Comparison of ENCODE assay signal across 8 cellular contexts in genomic region chr5:103587185-103587748, GRCh38. TPM values are rescaled to one million over a fixed set of nuclear protein-coding genes. Genes with fewer than 3 reads are reported as not detected.
DNase-seq lines count a peak whose midpoint lies in the region; ATAC-seq, FAIRE-seq and TF ChIP-seq lines count a peak whose summit lies in the region.

No MANE protein-coding gene starts in this region.

- no peak for TF ChIP-seq EP300 in K562 (IDR thresholded peaks at IDR 0.05; ENCODE audit: low read length)

- TF ChIP-seq CTCF in K562 (IDR thresholded peaks at IDR 0.05 in 2 of 3, conservative IDR thresholded peaks at IDR 0.05 in 1 of 3; ENCODE audit: insufficient read depth in 2 of 3, low read depth in 1 of 3, low read length in 3 of 3) = peak in 2 of 3 experiments; percentile 40 to 61; a peak in 3 of 6 replicates

- peak; percentile 19 for DNase-seq in GM04504 (ENCODE audit: low read depth)
- DNase-seq in NCI-H146 treated with DMSO at 0.1 percent for 48 hours (lab: John Stamatoyannopoulos, UW; ENCODE audit: unreplicated experiment) = peak; percentile 14
- DNase-seq in K562 (ENCODE audit: extremely low read depth in 1 of 4, low spot score in 3 of 4) = peak in 1 of 4 experiments; percentile 28
- peak; percentile 39 for DNase-seq in mesendoderm
- no peak for DNase-seq in naive thymus-derived CD4-positive, alpha-beta T cell
- no peak for DNase-seq in sciatic nerve (ENCODE audit: low spot score)

- ATAC-seq in K562 (peak; percentile 84), HG02623 (IDR thresholded peaks at IDR 0.05; ENCODE audit: unreplicated experiment) (no peak), GM21423 (IDR thresholded peaks at IDR 0.05; ENCODE audit: unreplicated experiment) (no peak), sciatic nerve (no peak)
- ATAC-seq in naive thymus-derived CD4-positive, alpha-beta T cell = no peak

- H2BK5ac ChIP-seq in mesendoderm (ENCODE audit: low read length) = no peak overlapping the region

- no peak overlapping the region for H3K18ac ChIP-seq in mesendoderm (ENCODE audit: low read length)

- no peak overlapping the region for H4K5ac ChIP-seq in mesendoderm (ENCODE audit: low read length)

- no peak overlapping the region for H3K23ac ChIP-seq in mesendoderm (ENCODE audit: low read length)

- intact Hi-C loops in K562 (cut with micrococcal nuclease) (loop anchor here (1.0 to 10.0 kb wide), 4 partner anchors 120 to 592 kb away; no protein-coding TSS in a partner anchor), sciatic nerve (cut with DNase I) (no loop called here)
- intact Hi-C loops in naive thymus-derived CD4-positive, alpha-beta T cell (cut with micrococcal nuclease) = no loop called here

- no peak overlapping the region for H3K27ac Mint-ChIP-seq in naive thymus-derived CD4-positive, alpha-beta T cell

- no peaks in the 10 kb centered on the region for H3K79me2 ChIP-seq in K562 (ENCODE audit: control insufficient read depth, insufficient read depth, low read length)
- H3K79me2 ChIP-seq in mesendoderm (ENCODE audit: control insufficient read depth, insufficient read depth, low read length) = no peaks in the 10 kb centered on the region

- H3K4me3 Mint-ChIP-seq in naive thymus-derived CD4-positive, alpha-beta T cell = no peak overlapping the region

- no peak overlapping the region for H2AFZ ChIP-seq in K562 (ENCODE audit: low read depth, low read length)

- H2BK15ac ChIP-seq in mesendoderm (replicated peaks; ENCODE audit: low read depth) = no peak overlapping the region

- no peaks in the 10 kb centered on the region for H3K36me3 ChIP-seq in K562 (ENCODE audit: control insufficient read depth, insufficient read depth, low read length)
- no peaks in the 10 kb centered on the region for H3K36me3 ChIP-seq in mesendoderm (ENCODE audit: control insufficient read depth, insufficient read depth, low read length)
- no peaks in the 10 kb centered on the region for H3K36me3 ChIP-seq in naive thymus-derived CD4-positive, alpha-beta T cell (ENCODE audit: control insufficient read depth in 2 of 3, insufficient read depth in 3 of 3, low read length in 3 of 3)

- H4K20me1 ChIP-seq in K562 (replicated peaks; ENCODE audit: control insufficient read depth, insufficient read depth, low read length) = no peaks in the 10 kb centered on the region

- in situ Hi-C loops in K562 (cut with MboI) = no loop called here

- peak; percentile 56 to 71 for TF ChIP-seq RAD21 in K562 (CRISPR knock-in tag; conservative IDR thresholded peaks at IDR 0.05 in 1 of 2, IDR thresholded peaks at IDR 0.05 in 1 of 2)

- H3K4ac ChIP-seq in mesendoderm (ENCODE audit: low read depth, low read length) = no peak overlapping the region

- H3K9me3 Mint-ChIP-seq in naive thymus-derived CD4-positive, alpha-beta T cell = no peaks in the 10 kb centered on the region

- no peak overlapping the region for H2BK120ac ChIP-seq in mesendoderm (ENCODE audit: low read depth, low read length)

- WGBS in K562 (ENCODE audit: insufficient coverage, low coverage, missing lambda C conversion rate) = 2% methylated on average over 2 of the region's 2 CpGs
- WGBS in mesendoderm (ENCODE audit: extremely low coverage, insufficient coverage, low lambda C conversion rate) = no CpG with 5 or more reads among the region's 2 CpGs

- H3K9me1 ChIP-seq in K562 (ENCODE audit: control insufficient read depth, insufficient read depth, low read length) = no peaks in the 10 kb centered on the region

- H3K9me3 ChIP-seq in K562 (replicated peaks; ENCODE audit: control insufficient read depth, insufficient read depth, low read depth, low read length) = no peaks in the 10 kb centered on the region
- H3K9me3 ChIP-seq in naive thymus-derived CD4-positive, alpha-beta T cell (ENCODE audit: control insufficient read depth in 2 of 3, low read length in 3 of 3) = no peaks in the 10 kb centered on the region

- H2AK5ac ChIP-seq in mesendoderm (ENCODE audit: low read length) = no peak overlapping the region

- no peaks in the 10 kb centered on the region for H3K79me1 ChIP-seq in mesendoderm (ENCODE audit: low read length)

- H3K4me1 ChIP-seq in K562 (replicated peaks in 1 of 2; ENCODE audit: control insufficient read depth in 2 of 2, insufficient read depth in 2 of 2, low read length in 2 of 2) (no peaks in the 10 kb centered on the region), mesendoderm (ENCODE audit: control insufficient read depth, low read depth, low read length) (no peaks in the 10 kb centered on the region)
- H3K4me1 ChIP-seq in naive thymus-derived CD4-positive, alpha-beta T cell (ENCODE audit: control insufficient read depth in 2 of 2, insufficient read depth in 2 of 2, low read length in 2 of 2) = no peaks in the 10 kb centered on the region

- FAIRE-seq in K562 (lab: Jason Lieb, UNC) = peak; percentile 65

- H3K27me3 Mint-ChIP-seq in naive thymus-derived CD4-positive, alpha-beta T cell = peaks cover 0 to 10% (median 0%) of the 10 kb centered on the region in 5 donors

- H3K9ac ChIP-seq in K562 (ENCODE audit: insufficient read depth in 1 of 2, low read depth in 2 of 2, low read length in 2 of 2) = no peak overlapping the region
- no peak overlapping the region for H3K9ac ChIP-seq in mesendoderm (ENCODE audit: low read length)

- H3K27ac ChIP-seq in K562 (ENCODE audit: extremely low read depth, low read depth, low read length) (no peak overlapping the region), mesendoderm (ENCODE audit: low read depth, low read length) (no peak overlapping the region)
- H3K27ac ChIP-seq in naive thymus-derived CD4-positive, alpha-beta T cell (ENCODE audit: low read depth, low read length) = no peak overlapping the region

- H3K4me2 ChIP-seq in K562 (ENCODE audit: insufficient read depth, low read length) = no peak overlapping the region
- no peak overlapping the region for H3K4me2 ChIP-seq in mesendoderm (ENCODE audit: low read length)

- no peaks in the 10 kb centered on the region for H3K36me3 Mint-ChIP-seq in naive thymus-derived CD4-positive, alpha-beta T cell

- H4K8ac ChIP-seq in mesendoderm (ENCODE audit: low read depth, low read length) = no peak overlapping the region

- CTCF ChIA-PET in K562 (lab: Yijun Ruan, JAX; ENCODE audit: low intra/inter-chr PET ratio) = no interaction called here
- CTCF ChIA-PET in naive thymus-derived CD4-positive, alpha-beta T cell (lab: Charles Lee) = no interaction called here

- no peaks in the 10 kb centered on the region for H3K4me1 Mint-ChIP-seq in naive thymus-derived CD4-positive, alpha-beta T cell

- no peak for TF ChIP-seq POLR2A in K562 (conservative IDR thresholded peaks at IDR 0.05)

- POLR2A ChIA-PET in K562 (lab: Yijun Ruan, JAX) = interaction anchor here (0.6 kb wide), 2 partner anchors 10 to 24 kb away, joined by 3 to 4 read pairs; no protein-coding TSS in a partner anchor
- POLR2A ChIA-PET in naive thymus-derived CD4-positive, alpha-beta T cell (lab: Charles Lee) = no interaction called here

- H3K27me3 ChIP-seq in K562 (ENCODE audit: control insufficient read depth in 2 of 2, insufficient read depth in 2 of 2, low read length in 2 of 2) = no peaks in the 10 kb centered on the region
- H3K27me3 ChIP-seq in mesendoderm (ENCODE audit: insufficient read depth, low read length, poor library complexity) = no peaks in the 10 kb centered on the region
- no peaks in the 10 kb centered on the region for H3K27me3 ChIP-seq in naive thymus-derived CD4-positive, alpha-beta T cell (ENCODE audit: control insufficient read depth in 2 of 2, insufficient read depth in 2 of 2, low read length in 2 of 2)

- H3K4me3 ChIP-seq in K562 (no peak overlapping the region), mesendoderm (ENCODE audit: low read length) (no peak overlapping the region)
- no peak overlapping the region for H3K4me3 ChIP-seq in naive thymus-derived CD4-positive, alpha-beta T cell (ENCODE audit: low read length)

- no peak overlapping the region for H3K56ac ChIP-seq in mesendoderm (ENCODE audit: low read length)

- no TSS peak for BruUV-seq in K562 (replicated peaks; lab: Mats Ljungman, UMichigan)

TF ChIP-seq in K562, 482 proteins besides CTCF, POLR2A, EP300 and RAD21 (continues in another document):
- TF ChIP-seq, protein P1, sequence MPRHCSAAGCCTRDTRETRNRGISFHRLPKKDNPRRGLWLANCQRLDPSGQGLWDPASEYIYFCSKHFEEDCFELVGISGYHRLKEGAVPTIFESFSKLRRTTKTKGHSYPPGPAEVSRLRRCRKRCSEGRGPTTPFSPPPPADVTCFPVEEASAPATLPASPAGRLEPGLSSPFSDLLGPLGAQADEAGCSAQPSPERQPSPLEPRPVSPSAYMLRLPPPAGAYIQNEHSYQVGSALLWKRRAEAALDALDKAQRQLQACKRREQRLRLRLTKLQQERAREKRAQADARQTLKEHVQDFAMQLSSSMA (CRISPR knock-in tag; IDR thresholded peaks at IDR 0.05) = no peak

RNA-seq across cellular contexts. Expression of gene NUDT12, which starts 24.7 kb away (rescaled TPM):
- 9.3 and 41.7 TPM in 2 replicates for total RNA-seq in K562 (2011; cell fraction: chromatin; rRNA removed; ENCODE audit: low replicate concordance)
- total RNA-seq in K562 (2011; cell fraction: nucleolus; rRNA removed) = 5.3 and 9.1 TPM in 2 replicates
- total RNA-seq in K562 (2011; cell fraction: nucleoplasm; rRNA removed) = 7.8 and 9.3 TPM in 2 replicates
- total RNA-seq in K562 (2014; rRNA removed) (9.7 and 10.9 TPM in 2 replicates), K562 (2014; rRNA removed; fragmentation: Illumina TruSeq; extraction: Trizol) (22.4 and 24.4 TPM in 2 replicates), K562 (2015; rRNA removed; fragmentation: Illumina TruSeq; extraction: Trizol) (16.8 and 18.1 TPM in 2 replicates), K562 (2021) (15.5 and 17.6 TPM in 2 replicates), sciatic nerve (23.2 TPM)
- polyA plus RNA-seq in K562 (2011; rRNA removed) (19.6 and 27.2 TPM in 2 replicates), K562 (2014; fragmentation: Illumina TruSeq; extraction: Trizol) (18.3 and 18.5 TPM in 2 replicates), K562 (2014; fragmentation: Nextera tagmentation; extraction: Ambion mirVana) (10 to 100 TPM; 21.0 to 21.5 TPM), K562 (2014; rRNA removed) (10.9 and 12.2 TPM in 2 replicates)
- polyA plus RNA-seq in K562 (2011; cell fraction: cytosol; rRNA removed) = 2.0 and 5.5 TPM in 2 replicates
- 14.0 and 25.7 TPM in 2 replicates for polyA plus RNA-seq in K562 (2011; cell fraction: nucleus; rRNA removed)
- 10.9 and 11.2 TPM in 2 replicates for polyA plus RNA-seq in K562 (2012)
- polyA minus RNA-seq in K562 (2011; rRNA and poly(A)+ RNA removed) = 17.7 and 19.5 TPM in 2 replicates
- polyA minus RNA-seq in K562 (2011; cell fraction: cytosol; rRNA and poly(A)+ RNA removed) = 4.6 and 7.7 TPM in 2 replicates
- polyA minus RNA-seq in K562 (2011; cell fraction: nucleus; rRNA and poly(A)+ RNA removed) = 11.0 and 17.7 TPM in 2 replicates
- 7.0 TPM for polyA plus RNA-seq in mesendoderm (2013, experiment 1 of 2)
- polyA plus RNA-seq in mesendoderm (2013, experiment 2 of 2) = 6.8 TPM
- 1 to 10 TPM in 4 of 5 experiments, under 1 TPM in 1; 0.75 to 4.7 (median 1.7) TPM for total RNA-seq in naive thymus-derived CD4-positive, alpha-beta T cell
- polyA plus RNA-seq in naive thymus-derived CD4-positive, alpha-beta T cell = 1 to 10 TPM in 1 of 2 donors, under 1 TPM in 1; 0.92 to 1.2 TPM

Comparison
In these comparisons a context has a peak if more than half of its experiments do, and no peak if none do; other contexts are left out.
1. DNase-seq: peak in GM04504 (single experiment), NCI-H146 treated with DMSO at 0.1 percent for 48 hours (single experiment) and mesendoderm (single experiment); none in naive thymus-derived CD4-positive, alpha-beta T cell (0 of 9) and sciatic nerve (single experiment).